In genomic region chr17:7862692-7863437, GRCh38 we compare ENCODE assay signal across 8 cellular contexts. TPM values are rescaled to one million over a fixed set of nuclear protein-coding genes. Genes with fewer than 3 reads are reported as not detected.
DNase-seq lines count a peak whose midpoint lies in the region; ATAC-seq and TF ChIP-seq lines count a peak whose summit lies in the region.

No MANE protein-coding gene starts in this region.

- H3K18ac ChIP-seq in mesenchymal stem cell (ENCODE audit: low read depth in 1 of 2, low read length in 2 of 2) = no peak overlapping the region

- no peak overlapping the region for H4K91ac ChIP-seq in mesenchymal stem cell (ENCODE audit: low read length)

- no peak overlapping the region for H3K4me3 Mint-ChIP-seq in CD8-positive, alpha-beta T cell
- no peak overlapping the region; the same call in 2 of the 3 replicates for H3K4me3 Mint-ChIP-seq in GM23338

- H3K27ac ChIP-seq in CD8-positive, alpha-beta T cell (ENCODE audit: low read depth, low read length) = no peak overlapping the region
- H3K27ac ChIP-seq in GM23338 (ENCODE audit: low read depth) (no peak overlapping the region), Panc1 (ENCODE audit: low read length) (no peak overlapping the region), colonic mucosa (no peak overlapping the region), mesenchymal stem cell (ENCODE audit: low read length, poor library complexity, severe bottlenecking) (no peak overlapping the region)

- H3K79me1 ChIP-seq in mesenchymal stem cell (replicated peaks; ENCODE audit: low read length, poor library complexity, severe bottlenecking) = peaks cover 46% of the 10 kb centered on the region

- H2BK5ac ChIP-seq in mesenchymal stem cell (ENCODE audit: low read depth, low read length, poor library complexity, severe bottlenecking) = no peak overlapping the region

- TF ChIP-seq CTCF in CD8-positive, alpha-beta T cell (IDR thresholded peaks at IDR 0.05) = peak; percentile 75
- TF ChIP-seq CTCF in GM23338 (conservative IDR thresholded peaks at IDR 0.05; ENCODE audit: low read depth in 2 of 2) = peak; percentile 79 to 84
- peak; percentile 86 for TF ChIP-seq CTCF in Panc1 (IDR thresholded peaks at IDR 0.05)
- TF ChIP-seq CTCF in colonic mucosa (IDR thresholded peaks at IDR 0.05) = peak; percentile 79

- peaks cover 17% of the 10 kb centered on the region for H3K4me1 Mint-ChIP-seq in CD8-positive, alpha-beta T cell (ENCODE audit: low read depth)
- H3K4me1 Mint-ChIP-seq in GM23338 = peaks cover 12% of the 10 kb centered on the region

- no peaks in the 10 kb centered on the region for H3K9me3 Mint-ChIP-seq in CD8-positive, alpha-beta T cell
- no peaks in the 10 kb centered on the region; the same call in 2 of the 3 replicates for H3K9me3 Mint-ChIP-seq in GM23338

- H3K9me2 ChIP-seq in GM23338 (ENCODE audit: insufficient read depth) = no peaks in the 10 kb centered on the region

- intact Hi-C loops in CD8-positive, alpha-beta T cell (cut with DNase I, micrococcal nuclease) = loop anchor here (1.0 to 2.0 kb wide), 5 partner anchors 24 to 194 kb away; no protein-coding TSS in a partner anchor
- intact Hi-C loops in Panc1 (cut with micrococcal nuclease; ENCODE audit: unreplicated experiment) (loop anchor here (2.0 kb wide), 1 partner anchor 34 kb away; no protein-coding TSS in a partner anchor), colonic mucosa (cut with DNase I) (loop anchor here (2.0 kb wide), 1 partner anchor 126 kb away; no protein-coding TSS in a partner anchor)

- H3K14ac ChIP-seq in mesenchymal stem cell (ENCODE audit: low read length in 2 of 2) = no peak overlapping the region

- peaks cover 10% of the 10 kb centered on the region for H4K20me1 ChIP-seq in GM23338 (replicated peaks; ENCODE audit: insufficient read depth)

- H3K9ac ChIP-seq in colonic mucosa (ENCODE audit: low read depth in 2 of 2, low read length in 2 of 2) (no peak overlapping the region), mesenchymal stem cell (ENCODE audit: low read length) (peak overlapping the region; percentile 26)

- H2AFZ ChIP-seq in GM23338 = no peak overlapping the region
- no peak overlapping the region for H2AFZ ChIP-seq in mesenchymal stem cell (ENCODE audit: low read depth, low read length)

- H3K4me3 ChIP-seq in CD8-positive, alpha-beta T cell (ENCODE audit: low read depth, low read length) = no peak overlapping the region
- H3K4me3 ChIP-seq in GM23338 (no peak overlapping the region), Panc1 (ENCODE audit: low read depth in 2 of 2, low read length in 2 of 2) (no peak overlapping the region), colonic mucosa (no peak overlapping the region), mesenchymal stem cell (ENCODE audit: insufficient read depth in 1 of 2, low read depth in 1 of 2, low read length in 2 of 2) (no peak overlapping the region)

- H4K8ac ChIP-seq in mesenchymal stem cell (ENCODE audit: low read length) = no peak overlapping the region

- H2BK120ac ChIP-seq in mesenchymal stem cell (ENCODE audit: low read depth, low read length) = no peak overlapping the region

- no peaks in the 10 kb centered on the region for H3K36me3 ChIP-seq in CD8-positive, alpha-beta T cell (ENCODE audit: insufficient read depth, low read length)
- H3K36me3 ChIP-seq in GM23338 (ENCODE audit: insufficient read depth) (no peaks in the 10 kb centered on the region), Panc1 (ENCODE audit: control insufficient read depth, insufficient read depth, low read length) (peaks cover 3% of the 10 kb centered on the region), colonic mucosa (no peaks in the 10 kb centered on the region), mesenchymal stem cell (ENCODE audit: control insufficient read depth in 1 of 2, insufficient read depth in 2 of 2, low read depth in 1 of 2, low read length in 2 of 2) (peaks cover 5 to 44% of the 10 kb centered on the region in 2 experiments)

- no peaks in the 10 kb centered on the region for H3K27me3 Mint-ChIP-seq in CD8-positive, alpha-beta T cell (ENCODE audit: low read depth)
- H3K27me3 Mint-ChIP-seq in GM23338 (ENCODE audit: insufficient read depth, low read depth, poor library complexity) = peaks cover 1% of the 10 kb centered on the region

- peaks cover 7% of the 10 kb centered on the region for H3K79me2 ChIP-seq in GM23338 (replicated peaks; ENCODE audit: insufficient read depth)

- H3K23ac ChIP-seq in mesenchymal stem cell (ENCODE audit: low read length in 2 of 2) = no peak overlapping the region

- H3K27ac Mint-ChIP-seq in CD8-positive, alpha-beta T cell = no peak overlapping the region
- no peak overlapping the region for H3K27ac Mint-ChIP-seq in GM23338

- POLR2A ChIA-PET in CD8-positive, alpha-beta T cell (lab: Charles Lee) = no interaction called here
- POLR2A ChIA-PET in Panc1 (lab: Charles Lee) = no interaction called here

- peaks cover 20% of the 10 kb centered on the region for H3K4me1 ChIP-seq in CD8-positive, alpha-beta T cell (ENCODE audit: insufficient read depth, low read length)
- H3K4me1 ChIP-seq in GM23338 (ENCODE audit: insufficient read depth) = peaks cover 10% of the 10 kb centered on the region
- peaks cover 7% of the 10 kb centered on the region; the same call in 1 of the 2 replicates for H3K4me1 ChIP-seq in Panc1 (ENCODE audit: control insufficient read depth, insufficient read depth, low read length)
- H3K4me1 ChIP-seq in colonic mucosa = peaks cover 10% of the 10 kb centered on the region
- H3K4me1 ChIP-seq in mesenchymal stem cell (ENCODE audit: control insufficient read depth, insufficient read depth, low read depth, low read length) = peaks cover 5% of the 10 kb centered on the region

- H2BK12ac ChIP-seq in mesenchymal stem cell (ENCODE audit: low read length in 2 of 2) = no peak overlapping the region

- H3K4me2 ChIP-seq in GM23338 (no peak overlapping the region), mesenchymal stem cell (ENCODE audit: low read length, poor library complexity, severe bottlenecking) (no peak overlapping the region)

- WGBS in mesenchymal stem cell = 45% methylated on average over 2 of the region's 3 CpGs

- ATAC-seq in CD8-positive, alpha-beta T cell = no peak
- ATAC-seq in GM23338 (peak; percentile 11; the same call in 1 of the 3 replicates), Panc1 (no peak), GM19463 (IDR thresholded peaks at IDR 0.05; ENCODE audit: unreplicated experiment) (no peak)

- H2AK5ac ChIP-seq in mesenchymal stem cell (ENCODE audit: low read length, severe bottlenecking) = no peak overlapping the region

- no peaks in the 10 kb centered on the region for H3K9me3 ChIP-seq in CD8-positive, alpha-beta T cell (ENCODE audit: low read length)
- H3K9me3 ChIP-seq in Panc1 (ENCODE audit: control insufficient read depth, insufficient read depth, low read depth, low read length) (peaks cover 4% of the 10 kb centered on the region; the same call in 1 of the 2 replicates), colonic mucosa (no peaks in the 10 kb centered on the region), mesenchymal stem cell (ENCODE audit: control insufficient read depth, low read length) (no peaks in the 10 kb centered on the region)

- H3F3A ChIP-seq in GM23338 (replicated peaks; ENCODE audit: low read depth) = 0 out of 2 replicates have a peak, but pooled peaks cover 3% of the 10 kb centered on the region

- H3K4ac ChIP-seq in mesenchymal stem cell (ENCODE audit: low read depth in 1 of 2, low read length in 2 of 2) = no peak overlapping the region

- no peak overlapping the region for H2BK15ac ChIP-seq in mesenchymal stem cell (ENCODE audit: low read depth, poor library complexity, severe bottlenecking)

- CTCF ChIA-PET in CD8-positive, alpha-beta T cell (lab: Charles Lee) = interaction anchor here (0.6 to 14.3 kb wide), 41 partner anchors 9 to 273 kb away, joined by 3 to 178 read pairs (median 4); partner anchors contain the start of genes CHD3 and RNF227
- CTCF ChIA-PET in Panc1 (lab: Charles Lee) = interaction anchor here (0.6 to 0.7 kb wide), 3 partner anchors 14 to 119 kb away, joined by 3 to 13 read pairs (median 9); no protein-coding TSS in a partner anchor

- no peaks in the 10 kb centered on the region for H3K27me3 ChIP-seq in CD8-positive, alpha-beta T cell (ENCODE audit: insufficient read depth, low read length)
- H3K27me3 ChIP-seq in GM23338 (ENCODE audit: insufficient read depth) (no peaks in the 10 kb centered on the region), Panc1 (ENCODE audit: control insufficient read depth, insufficient read depth, low read length) (no peaks in the 10 kb centered on the region), colonic mucosa (no peaks in the 10 kb centered on the region), mesenchymal stem cell (ENCODE audit: control insufficient read depth in 1 of 2, insufficient read depth in 1 of 2, low read length in 2 of 2) (no peaks in the 10 kb centered on the region)

- DNase-seq in CD8-positive, alpha-beta T cell = peak in 5 of 7 experiments; percentile 19 to 69 (median 65)
- DNase-seq in GM23338 (ENCODE audit: low spot score) = peak; percentile 91
- DNase-seq in Panc1 (ENCODE audit: low read depth, low spot score) = no peak
- DNase-seq in colonic mucosa = peak; percentile 69
- peak; percentile 67 for DNase-seq in mesenchymal stem cell
- DNase-seq in NCI-H2107 (lab: John Stamatoyannopoulos, UW) = no peak
- DNase-seq in epidermal melanocyte (ENCODE audit: insufficient read length, low spot score) = no peak

- BruUV-seq in Panc1 (replicated peaks; lab: Mats Ljungman, UMichigan) = no TSS peak

- peaks cover 4% of the 10 kb centered on the region for H3K36me3 Mint-ChIP-seq in CD8-positive, alpha-beta T cell
- H3K36me3 Mint-ChIP-seq in GM23338 (ENCODE audit: low read depth) = peaks cover 9% of the 10 kb centered on the region

- in situ Hi-C loops in Panc1 (cut with HindIII; ENCODE audit: low pct_unique_long_range_greater_than_20kb, low sequenced_read_pairs) = no loop called here

RNA-seq across cellular contexts. Expression of gene CYB5D1, which starts 5.1 kb away (rescaled TPM):
- 10 to 100 TPM; 10.4 to 12.4 TPM for total RNA-seq in CD8-positive, alpha-beta T cell
- 5.6 and 8.4 TPM in 2 replicates for total RNA-seq in GM23338 (2014; rRNA removed; shearing (Covaris generic))
- polyA plus RNA-seq in GM23338 (2016; fragmentation: Nextera tagmentation; extraction: Ambion mirVana) = 2.7 and 3.5 TPM in 2 replicates
- total RNA-seq in Panc1 (2021; ENCODE audit: unreplicated experiment) (8.6 TPM), colonic mucosa (10 to 100 TPM in 1 of 2 donors, 1 to 10 TPM in 1; 9.4 to 18.2 TPM)
- 9.2 TPM for polyA plus RNA-seq in Panc1 (2012; ENCODE audit: insufficient read length)
- 7.9 TPM for polyA plus RNA-seq in mesenchymal stem cell (2013, experiment 1 of 2)
- polyA plus RNA-seq in mesenchymal stem cell (2013, experiment 2 of 2) = 8.0 TPM

RNA-seq across cellular contexts. Expression of gene NAA38, which starts 5.5 kb away (rescaled TPM):
- total RNA-seq in CD8-positive, alpha-beta T cell = 10 to 100 TPM; 14.3 to 16.5 TPM
- 17.1 and 24.0 TPM in 2 replicates for total RNA-seq in GM23338 (2014; rRNA removed; shearing (Covaris generic))
- polyA plus RNA-seq in GM23338 (2016; fragmentation: Nextera tagmentation; extraction: Ambion mirVana) = 74.8 and 78.5 TPM in 2 replicates
- total RNA-seq in Panc1 (2021; ENCODE audit: unreplicated experiment) (75.2 TPM), colonic mucosa (100 to 1,000 TPM in 1 of 2 donors, 10 to 100 TPM in 1; 59.5 to 133 TPM)
- 176 TPM for polyA plus RNA-seq in Panc1 (2012; ENCODE audit: insufficient read length)
- polyA plus RNA-seq in mesenchymal stem cell (2013, experiment 1 of 2) = 98.1 TPM
- 95.0 TPM for polyA plus RNA-seq in mesenchymal stem cell (2013, experiment 2 of 2)

RNA-seq across cellular contexts. Expression of gene TMEM88, which starts 8.0 kb away (rescaled TPM):
- 10 to 100 TPM; 33.3 to 33.7 TPM for total RNA-seq in CD8-positive, alpha-beta T cell
- total RNA-seq in GM23338 (2014; rRNA removed; shearing (Covaris generic)) = 0.97 TPM in 1 of 2 replicates, not detected in the other
- 0.43 and 0.58 TPM in 2 replicates for polyA plus RNA-seq in GM23338 (2016; fragmentation: Nextera tagmentation; extraction: Ambion mirVana)
- total RNA-seq in Panc1 (2021; ENCODE audit: unreplicated experiment) = 1.6 TPM
- polyA plus RNA-seq in Panc1 (2012; ENCODE audit: insufficient read length) = 1.1 TPM
- total RNA-seq in colonic mucosa = 1 to 10 TPM; 2.5 to 2.7 TPM
- 79.2 TPM for polyA plus RNA-seq in mesenchymal stem cell (2013, experiment 1 of 2)
- polyA plus RNA-seq in mesenchymal stem cell (2013, experiment 2 of 2) = 76.9 TPM

RNA-seq across cellular contexts. Expression of gene CHD3, which starts 25.7 kb away (rescaled TPM):
- 100 to 1,000 TPM; 243 to 245 TPM for total RNA-seq in CD8-positive, alpha-beta T cell
- total RNA-seq in GM23338 (2014; rRNA removed; shearing (Covaris generic)) = 9.7 and 12.3 TPM in 2 replicates
- 2.9 and 3.0 TPM in 2 replicates for polyA plus RNA-seq in GM23338 (2016; fragmentation: Nextera tagmentation; extraction: Ambion mirVana)
- total RNA-seq in Panc1 (2021; ENCODE audit: unreplicated experiment) = 84.6 TPM
- polyA plus RNA-seq in Panc1 (2012; ENCODE audit: insufficient read length) = 113 TPM
- 100 to 1,000 TPM in 1 of 2 donors, 10 to 100 TPM in 1; 56.3 to 108 TPM for total RNA-seq in colonic mucosa
- polyA plus RNA-seq in mesenchymal stem cell (2013, experiment 1 of 2) = 56.3 TPM
- polyA plus RNA-seq in mesenchymal stem cell (2013, experiment 2 of 2) = 50.2 TPM

RNA-seq across cellular contexts. Expression of gene KDM6B, which starts 28.8 kb away (rescaled TPM):
- total RNA-seq in CD8-positive, alpha-beta T cell = 100 to 1,000 TPM; 332 to 349 TPM
- 1.4 and 1.8 TPM in 2 replicates for total RNA-seq in GM23338 (2014; rRNA removed; shearing (Covaris generic))
- polyA plus RNA-seq in GM23338 (2016; fragmentation: Nextera tagmentation; extraction: Ambion mirVana) = 1.1 and 1.4 TPM in 2 replicates
- total RNA-seq in Panc1 (2021; ENCODE audit: unreplicated experiment) (19.9 TPM), colonic mucosa (10 to 100 TPM; 32.7 to 42.6 TPM)
- polyA plus RNA-seq in Panc1 (2012; ENCODE audit: insufficient read length) = 16.0 TPM
- 16.2 TPM for polyA plus RNA-seq in mesenchymal stem cell (2013, experiment 1 of 2)
- 16.4 TPM for polyA plus RNA-seq in mesenchymal stem cell (2013, experiment 2 of 2)

Comparison
In these comparisons a context has a peak if more than half of its experiments do, and no peak if none do; other contexts are left out.
1. DNase-seq: peak in CD8-positive, alpha-beta T cell (5 of 7), GM23338 (single experiment), colonic mucosa (single experiment) and mesenchymal stem cell (single experiment); none in Panc1 (single experiment), NCI-H2107 (single experiment) and epidermal melanocyte (single experiment).
2. RNA of gene TMEM88, which starts 8.0 kb away (total RNA-seq): 33.3 to 33.7 TPM in CD8-positive, alpha-beta T cell; 2.5 to 2.7 TPM in colonic mucosa, 1.6 TPM in Panc1 (single experiment) and 0.97 TPM in GM23338; every median in the first group is over 4 times any median in the second.
3. Peak in every context shown above with its lines, with median percentiles within 50 percentile points of each other: CTCF ChIP-seq.